Comparison of ENCODE assay signal across 1 cellular context in the genomic region with DNA sequence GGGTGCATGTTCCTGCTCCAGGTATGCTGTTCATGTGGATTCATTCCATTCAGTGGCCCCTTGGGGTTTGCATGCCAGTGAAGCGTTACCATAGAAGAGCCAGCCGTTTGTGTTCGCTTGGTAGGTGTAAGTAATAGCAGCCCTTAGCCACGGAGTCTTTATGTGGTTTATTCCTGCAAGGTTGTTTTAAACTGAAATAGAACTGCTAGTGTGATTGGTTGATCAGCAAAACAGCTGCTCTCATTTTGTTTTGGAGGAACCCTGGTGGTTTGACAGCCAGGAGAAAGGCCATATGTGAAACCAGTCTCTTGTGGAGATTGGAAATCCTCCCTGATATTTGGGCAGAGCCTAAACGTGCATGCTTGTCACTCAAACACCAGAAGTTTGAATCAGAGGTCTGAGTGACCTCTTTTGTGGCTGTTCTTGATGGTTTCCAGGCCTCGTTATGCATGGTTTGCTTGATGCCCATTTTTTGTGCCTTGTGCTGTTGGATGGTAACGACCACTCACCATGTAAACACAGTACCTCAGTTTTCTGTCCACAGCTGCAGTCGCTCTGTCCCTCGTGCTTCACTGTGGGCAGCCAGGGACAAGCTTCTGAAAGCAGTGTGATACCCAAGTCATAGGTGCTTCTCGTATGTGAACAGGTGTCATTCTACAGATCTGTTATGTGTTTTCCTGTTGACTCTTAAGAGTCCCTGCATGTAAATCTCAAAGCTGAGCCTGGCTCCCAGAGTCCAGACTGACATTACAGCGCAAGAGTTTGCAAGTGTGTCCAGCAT.
TF ChIP-seq lines count a peak whose summit lies in the region.

No MANE protein-coding gene starts in this region.

TF ChIP-seq in HepG2, 621 proteins besides CTCF, POLR2A, EP300 and RAD21 (continued from another document):
- TF ChIP-seq, protein P1, sequence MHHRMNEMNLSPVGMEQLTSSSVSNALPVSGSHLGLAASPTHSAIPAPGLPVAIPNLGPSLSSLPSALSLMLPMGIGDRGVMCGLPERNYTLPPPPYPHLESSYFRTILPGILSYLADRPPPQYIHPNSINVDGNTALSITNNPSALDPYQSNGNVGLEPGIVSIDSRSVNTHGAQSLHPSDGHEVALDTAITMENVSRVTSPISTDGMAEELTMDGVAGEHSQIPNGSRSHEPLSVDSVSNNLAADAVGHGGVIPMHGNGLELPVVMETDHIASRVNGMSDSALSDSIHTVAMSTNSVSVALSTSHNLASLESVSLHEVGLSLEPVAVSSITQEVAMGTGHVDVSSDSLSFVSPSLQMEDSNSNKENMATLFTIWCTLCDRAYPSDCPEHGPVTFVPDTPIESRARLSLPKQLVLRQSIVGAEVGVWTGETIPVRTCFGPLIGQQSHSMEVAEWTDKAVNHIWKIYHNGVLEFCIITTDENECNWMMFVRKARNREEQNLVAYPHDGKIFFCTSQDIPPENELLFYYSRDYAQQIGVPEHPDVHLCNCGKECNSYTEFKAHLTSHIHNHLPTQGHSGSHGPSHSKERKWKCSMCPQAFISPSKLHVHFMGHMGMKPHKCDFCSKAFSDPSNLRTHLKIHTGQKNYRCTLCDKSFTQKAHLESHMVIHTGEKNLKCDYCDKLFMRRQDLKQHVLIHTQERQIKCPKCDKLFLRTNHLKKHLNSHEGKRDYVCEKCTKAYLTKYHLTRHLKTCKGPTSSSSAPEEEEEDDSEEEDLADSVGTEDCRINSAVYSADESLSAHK (CRISPR knock-in tag; IDR thresholded peaks at IDR 0.05; ENCODE audit: borderline replicate concordance): no peak
TF ChIP-seq in HepG2: peak in this region for 0.
